In genomic region chr1:15352122-15352957, GRCh38 we compare ENCODE assay signal across 1 cellular context.
TF ChIP-seq lines count a peak whose summit lies in the region.

No MANE protein-coding gene starts in this region.

TF ChIP-seq in K562, 482 proteins besides CTCF, POLR2A, EP300 and RAD21 (continued from another document and continues in another):
- TF ChIP-seq, protein P1, sequence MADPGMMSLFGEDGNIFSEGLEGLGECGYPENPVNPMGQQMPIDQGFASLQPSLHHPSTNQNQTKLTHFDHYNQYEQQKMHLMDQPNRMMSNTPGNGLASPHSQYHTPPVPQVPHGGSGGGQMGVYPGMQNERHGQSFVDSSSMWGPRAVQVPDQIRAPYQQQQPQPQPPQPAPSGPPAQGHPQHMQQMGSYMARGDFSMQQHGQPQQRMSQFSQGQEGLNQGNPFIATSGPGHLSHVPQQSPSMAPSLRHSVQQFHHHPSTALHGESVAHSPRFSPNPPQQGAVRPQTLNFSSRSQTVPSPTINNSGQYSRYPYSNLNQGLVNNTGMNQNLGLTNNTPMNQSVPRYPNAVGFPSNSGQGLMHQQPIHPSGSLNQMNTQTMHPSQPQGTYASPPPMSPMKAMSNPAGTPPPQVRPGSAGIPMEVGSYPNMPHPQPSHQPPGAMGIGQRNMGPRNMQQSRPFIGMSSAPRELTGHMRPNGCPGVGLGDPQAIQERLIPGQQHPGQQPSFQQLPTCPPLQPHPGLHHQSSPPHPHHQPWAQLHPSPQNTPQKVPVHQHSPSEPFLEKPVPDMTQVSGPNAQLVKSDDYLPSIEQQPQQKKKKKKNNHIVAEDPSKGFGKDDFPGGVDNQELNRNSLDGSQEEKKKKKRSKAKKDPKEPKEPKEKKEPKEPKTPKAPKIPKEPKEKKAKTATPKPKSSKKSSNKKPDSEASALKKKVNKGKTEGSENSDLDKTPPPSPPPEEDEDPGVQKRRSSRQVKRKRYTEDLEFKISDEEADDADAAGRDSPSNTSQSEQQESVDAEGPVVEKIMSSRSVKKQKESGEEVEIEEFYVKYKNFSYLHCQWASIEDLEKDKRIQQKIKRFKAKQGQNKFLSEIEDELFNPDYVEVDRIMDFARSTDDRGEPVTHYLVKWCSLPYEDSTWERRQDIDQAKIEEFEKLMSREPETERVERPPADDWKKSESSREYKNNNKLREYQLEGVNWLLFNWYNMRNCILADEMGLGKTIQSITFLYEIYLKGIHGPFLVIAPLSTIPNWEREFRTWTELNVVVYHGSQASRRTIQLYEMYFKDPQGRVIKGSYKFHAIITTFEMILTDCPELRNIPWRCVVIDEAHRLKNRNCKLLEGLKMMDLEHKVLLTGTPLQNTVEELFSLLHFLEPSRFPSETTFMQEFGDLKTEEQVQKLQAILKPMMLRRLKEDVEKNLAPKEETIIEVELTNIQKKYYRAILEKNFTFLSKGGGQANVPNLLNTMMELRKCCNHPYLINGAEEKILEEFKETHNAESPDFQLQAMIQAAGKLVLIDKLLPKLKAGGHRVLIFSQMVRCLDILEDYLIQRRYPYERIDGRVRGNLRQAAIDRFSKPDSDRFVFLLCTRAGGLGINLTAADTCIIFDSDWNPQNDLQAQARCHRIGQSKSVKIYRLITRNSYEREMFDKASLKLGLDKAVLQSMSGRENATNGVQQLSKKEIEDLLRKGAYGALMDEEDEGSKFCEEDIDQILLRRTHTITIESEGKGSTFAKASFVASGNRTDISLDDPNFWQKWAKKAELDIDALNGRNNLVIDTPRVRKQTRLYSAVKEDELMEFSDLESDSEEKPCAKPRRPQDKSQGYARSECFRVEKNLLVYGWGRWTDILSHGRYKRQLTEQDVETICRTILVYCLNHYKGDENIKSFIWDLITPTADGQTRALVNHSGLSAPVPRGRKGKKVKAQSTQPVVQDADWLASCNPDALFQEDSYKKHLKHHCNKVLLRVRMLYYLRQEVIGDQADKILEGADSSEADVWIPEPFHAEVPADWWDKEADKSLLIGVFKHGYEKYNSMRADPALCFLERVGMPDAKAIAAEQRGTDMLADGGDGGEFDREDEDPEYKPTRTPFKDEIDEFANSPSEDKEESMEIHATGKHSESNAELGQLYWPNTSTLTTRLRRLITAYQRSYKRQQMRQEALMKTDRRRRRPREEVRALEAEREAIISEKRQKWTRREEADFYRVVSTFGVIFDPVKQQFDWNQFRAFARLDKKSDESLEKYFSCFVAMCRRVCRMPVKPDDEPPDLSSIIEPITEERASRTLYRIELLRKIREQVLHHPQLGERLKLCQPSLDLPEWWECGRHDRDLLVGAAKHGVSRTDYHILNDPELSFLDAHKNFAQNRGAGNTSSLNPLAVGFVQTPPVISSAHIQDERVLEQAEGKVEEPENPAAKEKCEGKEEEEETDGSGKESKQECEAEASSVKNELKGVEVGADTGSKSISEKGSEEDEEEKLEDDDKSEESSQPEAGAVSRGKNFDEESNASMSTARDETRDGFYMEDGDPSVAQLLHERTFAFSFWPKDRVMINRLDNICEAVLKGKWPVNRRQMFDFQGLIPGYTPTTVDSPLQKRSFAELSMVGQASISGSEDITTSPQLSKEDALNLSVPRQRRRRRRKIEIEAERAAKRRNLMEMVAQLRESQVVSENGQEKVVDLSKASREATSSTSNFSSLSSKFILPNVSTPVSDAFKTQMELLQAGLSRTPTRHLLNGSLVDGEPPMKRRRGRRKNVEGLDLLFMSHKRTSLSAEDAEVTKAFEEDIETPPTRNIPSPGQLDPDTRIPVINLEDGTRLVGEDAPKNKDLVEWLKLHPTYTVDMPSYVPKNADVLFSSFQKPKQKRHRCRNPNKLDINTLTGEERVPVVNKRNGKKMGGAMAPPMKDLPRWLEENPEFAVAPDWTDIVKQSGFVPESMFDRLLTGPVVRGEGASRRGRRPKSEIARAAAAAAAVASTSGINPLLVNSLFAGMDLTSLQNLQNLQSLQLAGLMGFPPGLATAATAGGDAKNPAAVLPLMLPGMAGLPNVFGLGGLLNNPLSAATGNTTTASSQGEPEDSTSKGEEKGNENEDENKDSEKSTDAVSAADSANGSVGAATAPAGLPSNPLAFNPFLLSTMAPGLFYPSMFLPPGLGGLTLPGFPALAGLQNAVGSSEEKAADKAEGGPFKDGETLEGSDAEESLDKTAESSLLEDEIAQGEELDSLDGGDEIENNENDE (IDR thresholded peaks at IDR 0.05; ENCODE audit: low read depth, low read length) = no peak
- TF ChIP-seq ZNF785 (CRISPR knock-in tag; IDR thresholded peaks at IDR 0.05) (no peak), JUN (IDR thresholded peaks at IDR 0.05; ENCODE audit: borderline replicate concordance, low read depth, low read length) (peak; percentile 88; the same call in 1 of the 2 replicates), JUN (CRISPR knock-in tag; IDR thresholded peaks at IDR 0.05; ENCODE audit: borderline replicate concordance) (no peak), KDM4B (IDR thresholded peaks at IDR 0.05; ENCODE audit: borderline replicate concordance in 2 of 2, low read depth in 1 of 2) (no peak), STAG1 (CRISPR knock-in tag; IDR thresholded peaks at IDR 0.05; ENCODE audit: borderline replicate concordance) (no peak), EZH2 (IDR thresholded peaks at IDR 0.05; ENCODE audit: borderline replicate concordance, low read depth, low read length) (no peak), TEAD1 (CRISPR knock-in tag; IDR thresholded peaks at IDR 0.05) (peak; percentile 48 to 55; a peak in 2 of 4 replicates), FOS (IDR thresholded peaks at IDR 0.05; ENCODE audit: extremely low read depth, insufficient read length) (peak; percentile 31), RCOR1 (IDR thresholded peaks at IDR 0.05; ENCODE audit: borderline replicate concordance in 1 of 2, low read depth in 2 of 2, low read length in 2 of 2) (no peak), BHLHE40 (IDR thresholded peaks at IDR 0.05; ENCODE audit: low read length) (peak; percentile 90), EGR1 (conservative IDR thresholded peaks at IDR 0.05) (no peak), MAFG (tag; conservative IDR thresholded peaks at IDR 0.05) (0 out of 2 replicates have a peak, but pooled peaks have one; percentile 31), DPF2 (IDR thresholded peaks at IDR 0.05) (peak; percentile 63; the same call in 1 of the 2 replicates), SMARCE1 (IDR thresholded peaks at IDR 0.05) (0 out of 2 replicates have a peak, but pooled peaks have one; percentile 21), E2F6 (IDR thresholded peaks at IDR 0.05; ENCODE audit: borderline replicate concordance in 1 of 2, extremely low read depth in 1 of 2, insufficient read depth in 1 of 2, insufficient read length in 1 of 2, low read depth in 1 of 2, low read length in 1 of 2, poor library complexity in 1 of 2, severe bottlenecking in 1 of 2) (peak in 1 of 2 experiments; percentile 53), MECOM (CRISPR knock-in tag; IDR thresholded peaks at IDR 0.05) (no peak), ETV1 (tag; conservative IDR thresholded peaks at IDR 0.05; ENCODE audit: low read depth) (0 out of 2 replicates have a peak, but pooled peaks have one; percentile 20), ELK3 (CRISPR knock-in tag; IDR thresholded peaks at IDR 0.05) (no peak), NFE2L1 (tag; IDR thresholded peaks at IDR 0.05; ENCODE audit: borderline replicate concordance, low read depth) (no peak), ZNF174 (CRISPR knock-in tag; IDR thresholded peaks at IDR 0.05) (no peak), CREBBP (IDR thresholded peaks at IDR 0.05; ENCODE audit: low read depth, low read length) (no peak), PYGO2 (tag; IDR thresholded peaks at IDR 0.05) (no peak), SNRNP70 (optimal IDR thresholded peaks at IDR 0.05; ENCODE audit: low read depth, low read length) (no peak), CBX3 (IDR thresholded peaks at IDR 0.05; ENCODE audit: borderline replicate concordance in 1 of 2, low read length in 2 of 2) (peak in 1 of 2 experiments; percentile 27; a peak in 1 of 3 replicates), CREB1 (IDR thresholded peaks at IDR 0.05) (no peak), CREB1 (CRISPR knock-in tag; IDR thresholded peaks at IDR 0.05) (peak; percentile 39), HMBOX1 (IDR thresholded peaks at IDR 0.05) (no peak), BRF1 (IDR thresholded peaks at IDR 0.05; ENCODE audit: borderline replicate concordance, extremely low read depth, insufficient read length) (no peak), FUS (optimal IDR thresholded peaks at IDR 0.05; ENCODE audit: low read depth, low read length) (no peak), SIN3A (IDR thresholded peaks at IDR 0.05; ENCODE audit: borderline replicate concordance in 2 of 2, control insufficient read depth in 1 of 2, low read depth in 2 of 2, low read length in 2 of 2) (no peak)
- TF ChIP-seq, protein P2, sequence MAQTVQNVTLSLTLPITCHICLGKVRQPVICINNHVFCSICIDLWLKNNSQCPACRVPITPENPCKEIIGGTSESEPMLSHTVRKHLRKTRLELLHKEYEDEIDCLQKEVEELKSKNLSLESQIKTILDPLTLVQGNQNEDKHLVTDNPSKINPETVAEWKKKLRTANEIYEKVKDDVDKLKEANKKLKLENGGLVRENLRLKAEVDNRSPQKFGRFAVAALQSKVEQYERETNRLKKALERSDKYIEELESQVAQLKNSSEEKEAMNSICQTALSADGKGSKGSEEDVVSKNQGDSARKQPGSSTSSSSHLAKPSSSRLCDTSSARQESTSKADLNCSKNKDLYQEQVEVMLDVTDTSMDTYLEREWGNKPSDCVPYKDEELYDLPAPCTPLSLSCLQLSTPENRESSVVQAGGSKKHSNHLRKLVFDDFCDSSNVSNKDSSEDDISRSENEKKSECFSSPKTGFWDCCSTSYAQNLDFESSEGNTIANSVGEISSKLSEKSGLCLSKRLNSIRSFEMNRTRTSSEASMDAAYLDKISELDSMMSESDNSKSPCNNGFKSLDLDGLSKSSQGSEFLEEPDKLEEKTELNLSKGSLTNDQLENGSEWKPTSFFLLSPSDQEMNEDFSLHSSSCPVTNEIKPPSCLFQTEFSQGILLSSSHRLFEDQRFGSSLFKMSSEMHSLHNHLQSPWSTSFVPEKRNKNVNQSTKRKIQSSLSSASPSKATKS (CRISPR knock-in tag; IDR thresholded peaks at IDR 0.05) = no peak
- TF ChIP-seq, protein P3, sequence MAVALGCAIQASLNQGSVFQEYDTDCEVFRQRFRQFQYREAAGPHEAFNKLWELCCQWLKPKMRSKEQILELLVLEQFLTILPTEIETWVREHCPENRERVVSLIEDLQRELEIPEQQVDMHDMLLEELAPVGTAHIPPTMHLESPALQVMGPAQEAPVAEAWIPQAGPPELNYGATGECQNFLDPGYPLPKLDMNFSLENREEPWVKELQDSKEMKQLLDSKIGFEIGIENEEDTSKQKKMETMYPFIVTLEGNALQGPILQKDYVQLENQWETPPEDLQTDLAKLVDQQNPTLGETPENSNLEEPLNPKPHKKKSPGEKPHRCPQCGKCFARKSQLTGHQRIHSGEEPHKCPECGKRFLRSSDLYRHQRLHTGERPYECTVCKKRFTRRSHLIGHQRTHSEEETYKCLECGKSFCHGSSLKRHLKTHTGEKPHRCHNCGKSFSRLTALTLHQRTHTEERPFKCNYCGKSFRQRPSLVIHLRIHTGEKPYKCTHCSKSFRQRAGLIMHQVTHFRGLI (CRISPR knock-in tag; IDR thresholded peaks at IDR 0.05) = 0 out of 2 replicates have a peak, but pooled peaks have one; percentile 50
- TF ChIP-seq, protein P4, sequence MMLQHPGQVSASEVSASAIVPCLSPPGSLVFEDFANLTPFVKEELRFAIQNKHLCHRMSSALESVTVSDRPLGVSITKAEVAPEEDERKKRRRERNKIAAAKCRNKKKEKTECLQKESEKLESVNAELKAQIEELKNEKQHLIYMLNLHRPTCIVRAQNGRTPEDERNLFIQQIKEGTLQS (IDR thresholded peaks at IDR 0.05) = peak; percentile 97
- TF ChIP-seq, protein P4 (CRISPR knock-in tag; conservative IDR thresholded peaks at IDR 0.05) = peak; percentile 81
- TF ChIP-seq, protein P5, sequence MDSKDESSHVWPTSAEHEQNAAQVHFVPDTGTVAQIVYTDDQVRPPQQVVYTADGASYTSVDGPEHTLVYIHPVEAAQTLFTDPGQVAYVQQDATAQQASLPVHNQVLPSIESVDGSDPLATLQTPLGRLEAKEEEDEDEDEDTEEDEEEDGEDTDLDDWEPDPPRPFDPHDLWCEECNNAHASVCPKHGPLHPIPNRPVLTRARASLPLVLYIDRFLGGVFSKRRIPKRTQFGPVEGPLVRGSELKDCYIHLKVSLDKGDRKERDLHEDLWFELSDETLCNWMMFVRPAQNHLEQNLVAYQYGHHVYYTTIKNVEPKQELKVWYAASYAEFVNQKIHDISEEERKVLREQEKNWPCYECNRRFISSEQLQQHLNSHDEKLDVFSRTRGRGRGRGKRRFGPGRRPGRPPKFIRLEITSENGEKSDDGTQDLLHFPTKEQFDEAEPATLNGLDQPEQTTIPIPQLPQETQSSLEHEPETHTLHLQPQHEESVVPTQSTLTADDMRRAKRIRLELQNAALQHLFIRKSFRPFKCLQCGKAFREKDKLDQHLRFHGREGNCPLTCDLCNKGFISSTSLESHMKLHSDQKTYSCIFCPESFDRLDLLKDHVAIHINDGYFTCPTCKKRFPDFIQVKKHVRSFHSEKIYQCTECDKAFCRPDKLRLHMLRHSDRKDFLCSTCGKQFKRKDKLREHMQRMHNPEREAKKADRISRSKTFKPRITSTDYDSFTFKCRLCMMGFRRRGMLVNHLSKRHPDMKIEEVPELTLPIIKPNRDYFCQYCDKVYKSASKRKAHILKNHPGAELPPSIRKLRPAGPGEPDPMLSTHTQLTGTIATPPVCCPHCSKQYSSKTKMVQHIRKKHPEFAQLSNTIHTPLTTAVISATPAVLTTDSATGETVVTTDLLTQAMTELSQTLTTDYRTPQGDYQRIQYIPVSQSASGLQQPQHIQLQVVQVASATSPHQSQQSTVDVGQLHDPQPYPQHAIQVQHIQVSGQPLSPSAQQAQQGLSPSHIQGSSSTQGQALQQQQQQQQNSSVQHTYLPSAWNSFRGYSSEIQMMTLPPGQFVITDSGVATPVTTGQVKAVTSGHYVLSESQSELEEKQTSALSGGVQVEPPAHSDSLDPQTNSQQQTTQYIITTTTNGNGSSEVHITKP (IDR thresholded peaks at IDR 0.05; ENCODE audit: partially characterized antibody) = peak; percentile 86
